Comparison of ENCODE assay signal across 20 cellular contexts in the genomic region with DNA sequence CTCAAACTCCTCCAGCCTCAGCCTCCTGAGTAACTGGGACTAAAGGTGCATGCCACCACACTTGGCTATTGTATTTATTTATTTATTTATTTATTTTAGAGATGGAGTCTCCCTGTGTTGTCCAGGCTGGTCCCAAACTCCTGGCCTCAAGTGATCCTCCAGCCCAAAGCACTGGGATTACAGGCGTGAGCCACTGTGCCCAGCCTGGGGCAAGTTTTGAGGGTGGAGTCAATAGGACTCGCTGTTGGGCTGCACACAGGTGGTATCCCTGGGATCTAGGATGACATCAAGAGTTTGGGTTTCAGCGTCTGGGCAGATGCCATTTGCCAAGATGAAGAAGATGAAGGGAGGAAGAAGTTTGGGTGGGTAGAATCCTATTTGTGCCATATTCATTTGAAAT.
DNase-seq lines count a peak whose midpoint lies in the region; ATAC-seq and TF ChIP-seq lines count a peak whose summit lies in the region.
"Had no signal": no experiment of that assay in that cellular context is flagged by ENCODE, and none has a peak within 500 bp of the region (broad histone marks: within the 10 kb centered on the region; RNA-seq: fewer than 3 reads in every experiment).

No MANE protein-coding gene starts in this region.

- no peaks in the 10 kb centered on the region for H3K79me2 ChIP-seq in H9 (ENCODE audit: insufficient read depth, low read length)

- peak; percentile 28 for DNase-seq in activated CD8-positive, alpha-beta memory T cell treated with anti-CD3 and anti-CD28 coated beads for 24 hours
- DNase-seq in activated CD8-positive, alpha-beta memory T cell treated with anti-CD3 and anti-CD28 coated beads, Interleukin-2, amount 50 U/mL, for 4 hours: no peak
- DNase-seq in H9 (peak; percentile 9), ecto neural progenitor cell (ENCODE audit: low spot score) (peak; percentile 19), mesenteric fat pad (ENCODE audit: low spot score) (peak; percentile 16), WTC11 (ENCODE audit: low spot score) (no peak), SIG-M5 treated with dmso at 0.1 percent for 504 hours (lab: John Stamatoyannopoulos, UW; ENCODE audit: unreplicated experiment) (no peak)
- DNase-seq: AML-193; Caco-2; CD4-positive, alpha-beta T cell; DMS153; DMS79; GDM1; GOT3 had no signal

- no peak overlapping the region for H2AK5ac ChIP-seq in H9 (ENCODE audit: insufficient read length, low read length)

- no peak overlapping the region for H3K9ac ChIP-seq in H9 (ENCODE audit: extremely low read depth, insufficient read length, low read length)

- no peak overlapping the region for H4K91ac ChIP-seq in H9 (ENCODE audit: insufficient read length, low read depth, low read length)

- no peaks in the 10 kb centered on the region for H3K9me3 ChIP-seq in H9 (ENCODE audit: control insufficient read depth, low read depth, low read length)
- H3K9me3 ChIP-seq: Caco-2, HAP-1 had no signal

- no peak overlapping the region for H2AFZ ChIP-seq in H9 (ENCODE audit: low read length)

- no peak overlapping the region for H2BK120ac ChIP-seq in H9 (ENCODE audit: low read depth, low read length, poor library complexity, severe bottlenecking)

- H2BK12ac ChIP-seq in H9 (ENCODE audit: insufficient read length, low read depth, low read length): no peak overlapping the region

- no peak overlapping the region for H2BK5ac ChIP-seq in H9 (ENCODE audit: insufficient read length, low read length)

- no peak overlapping the region for H3K23ac ChIP-seq in H9 (ENCODE audit: insufficient read length, low read depth, low read length)

- no peaks in the 10 kb centered on the region for H4K20me1 ChIP-seq in H9 (ENCODE audit: control insufficient read depth, insufficient read depth, insufficient read length)

- no CpG with 5 or more reads among the region's 3 CpGs for WGBS in H9 (ENCODE audit: extremely low coverage, insufficient read length, low lambda C conversion rate)

- no peaks in the 10 kb centered on the region for H3K79me1 ChIP-seq in H9 (ENCODE audit: insufficient read depth, low read depth, low read length, poor library complexity, severe bottlenecking)

- H3K4me1 Mint-ChIP-seq in H9: peaks cover 18 to 40% of the 10 kb centered on the region in 2 experiments
- peaks cover 41% of the 10 kb centered on the region for H3K4me1 Mint-ChIP-seq in WTC11

- H3K4ac ChIP-seq in H9 (ENCODE audit: low read depth, low read length): no peak overlapping the region

- H3K14ac ChIP-seq in H9 (ENCODE audit: insufficient read depth, low read length): no peak overlapping the region

- H3K4me1 ChIP-seq in H9 (ENCODE audit: insufficient read depth, low read length): peaks cover 3% of the 10 kb centered on the region; the same call in 1 of the 2 replicates
- H3K4me1 ChIP-seq: A549, Caco-2, HAP-1 had no signal

- H3K27ac ChIP-seq in H9 (ENCODE audit: insufficient read length, low read depth, low read length): no peak overlapping the region
- H3K27ac ChIP-seq: 22Rv1, A549, C4-2B had no signal

- no peaks in the 10 kb centered on the region for H3K27me3 ChIP-seq in H9 (ENCODE audit: insufficient read depth, low read length)

- H3K18ac ChIP-seq in H9 (ENCODE audit: insufficient read length, low read depth, low read length): no peak overlapping the region

- H3T11ph ChIP-seq in H9 (ENCODE audit: low read length): no peak overlapping the region

- no peaks in the 10 kb centered on the region for H3K23me2 ChIP-seq in H9 (ENCODE audit: insufficient read length, low read depth, low read length, poor library complexity, severe bottlenecking)

- H3K56ac ChIP-seq in H9 (ENCODE audit: insufficient read length, low read depth, low read length): no peak overlapping the region

- H3K4me3 Mint-ChIP-seq in H9 (no peak overlapping the region), WTC11 (no peak overlapping the region)
- H3K4me3 Mint-ChIP-seq: CD4-positive, alpha-beta T cell had no signal

- H3K27me3 Mint-ChIP-seq in H9 (ENCODE audit: low read depth) (peaks cover 3% of the 10 kb centered on the region; the same call in 1 of the 2 replicates), WTC11 (ENCODE audit: low read depth) (no peaks in the 10 kb centered on the region; the same call in 1 of the 2 replicates)

- no peak overlapping the region for H2BK15ac ChIP-seq in H9 (ENCODE audit: low read depth, low read length)

- no peak overlapping the region for H4K8ac ChIP-seq in H9 (replicated peaks; ENCODE audit: insufficient read length, low read depth, low read length)

- no peak overlapping the region for H4K5ac ChIP-seq in H9 (ENCODE audit: insufficient read length, low read depth, low read length)

- CTCF ChIA-PET in WTC11 (lab: Charles Lee): interaction anchor here (0.6 to 4.3 kb wide), 5 partner anchors 9 to 210 kb away, joined by 3 to 25 read pairs (median 5); no protein-coding TSS in a partner anchor

- no peak overlapping the region for H2BK20ac ChIP-seq in H9 (ENCODE audit: low read depth, low read length, poor library complexity, severe bottlenecking)

- POLR2A ChIA-PET in WTC11 (lab: Charles Lee): no interaction called here

- no peak for ATAC-seq in WTC11
- no peak for ATAC-seq in GM18511 (IDR thresholded peaks at IDR 0.05; ENCODE audit: unreplicated experiment)
- ATAC-seq: A549, HepG2 had no signal

- H3K27ac Mint-ChIP-seq in H9 (no peak overlapping the region), WTC11 (no peak overlapping the region; the same call in 1 of the 2 replicates)
- H3K27ac Mint-ChIP-seq: CD4-positive, alpha-beta T cell had no signal

- peaks cover 2 to 8% of the 10 kb centered on the region in 2 experiments; a peak in 4 of 5 replicates for H3K9me3 Mint-ChIP-seq in H9
- peaks cover 13% of the 10 kb centered on the region for H3K9me3 Mint-ChIP-seq in WTC11
- H3K9me3 Mint-ChIP-seq: CD4-positive, alpha-beta T cell had no signal

- H3K36me3 Mint-ChIP-seq in H9 (ENCODE audit: insufficient read depth in 1 of 3, low read depth in 3 of 3) (peaks cover 0 to 3% (median 3%) of the 10 kb centered on the region in 3 experiments; a peak in 2 of 7 replicates), WTC11 (0 out of 2 replicates have a peak, but pooled peaks cover 3% of the 10 kb centered on the region)

- no peak overlapping the region for H3K4me2 ChIP-seq in H9 (ENCODE audit: insufficient read depth, insufficient read length, low read length)
- H3K4me2 ChIP-seq: A549 had no signal

- no peak for TF ChIP-seq CTCF in H9 (conservative IDR thresholded peaks at IDR 0.05)
- TF ChIP-seq CTCF in WTC11 (IDR thresholded peaks at IDR 0.05): no peak

TF ChIP-seq in WTC11, 78 proteins besides CTCF, POLR2A, EP300 and RAD21 (continues in another document):
- TF ChIP-seq ZBTB21 (CRISPR knock-in tag; IDR thresholded peaks at IDR 0.05; ENCODE audit: borderline replicate concordance) (no peak), ZNF671 (CRISPR knock-in tag; IDR thresholded peaks at IDR 0.05) (no peak), GTF2I (CRISPR knock-in tag; conservative IDR thresholded peaks at IDR 0.05) (no peak), NR2C2 (CRISPR knock-in tag; IDR thresholded peaks at IDR 0.05) (no peak), FOXK1 (CRISPR knock-in tag; IDR thresholded peaks at IDR 0.05) (no peak)
- TF ChIP-seq, protein P1, sequence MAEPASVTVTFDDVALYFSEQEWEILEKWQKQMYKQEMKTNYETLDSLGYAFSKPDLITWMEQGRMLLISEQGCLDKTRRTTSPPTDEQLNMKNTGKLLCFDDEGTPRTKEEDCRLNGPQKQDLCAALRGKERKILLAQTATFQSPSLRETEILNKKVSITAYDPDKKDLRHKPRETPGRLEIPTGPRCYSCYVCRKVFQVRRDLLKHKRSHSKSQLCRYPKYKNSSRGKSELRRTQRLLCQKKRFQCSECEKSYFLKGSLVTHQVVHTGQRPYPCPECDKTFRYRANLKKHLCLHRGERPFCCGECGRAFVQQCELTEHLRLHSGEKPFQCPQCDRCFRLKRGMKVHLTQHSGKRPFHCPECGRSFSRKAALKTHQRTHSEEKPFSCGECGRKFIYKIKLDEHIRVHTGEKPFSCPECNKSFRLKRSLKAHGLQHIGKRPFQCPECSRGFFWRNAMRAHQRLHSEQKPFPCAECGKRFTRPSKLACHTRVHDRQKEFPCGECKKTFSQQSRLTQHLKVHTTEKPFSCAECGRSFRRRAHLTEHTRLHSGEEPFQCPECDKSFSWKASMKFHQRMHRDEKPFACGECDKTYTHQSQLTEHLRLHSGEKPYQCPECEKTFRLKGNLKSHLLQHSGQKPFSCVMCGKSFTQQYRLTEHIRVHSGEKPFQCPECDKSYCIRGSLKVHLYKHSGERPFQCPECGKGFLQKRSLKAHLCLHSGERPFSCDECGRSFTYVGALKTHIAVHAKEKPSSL (CRISPR knock-in tag; conservative IDR thresholded peaks at IDR 0.05): no peak
- TF ChIP-seq, protein P2, sequence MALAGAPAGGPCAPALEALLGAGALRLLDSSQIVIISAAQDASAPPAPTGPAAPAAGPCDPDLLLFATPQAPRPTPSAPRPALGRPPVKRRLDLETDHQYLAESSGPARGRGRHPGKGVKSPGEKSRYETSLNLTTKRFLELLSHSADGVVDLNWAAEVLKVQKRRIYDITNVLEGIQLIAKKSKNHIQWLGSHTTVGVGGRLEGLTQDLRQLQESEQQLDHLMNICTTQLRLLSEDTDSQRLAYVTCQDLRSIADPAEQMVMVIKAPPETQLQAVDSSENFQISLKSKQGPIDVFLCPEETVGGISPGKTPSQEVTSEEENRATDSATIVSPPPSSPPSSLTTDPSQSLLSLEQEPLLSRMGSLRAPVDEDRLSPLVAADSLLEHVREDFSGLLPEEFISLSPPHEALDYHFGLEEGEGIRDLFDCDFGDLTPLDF (CRISPR knock-in tag; IDR thresholded peaks at IDR 0.05): no peak
- TF ChIP-seq, protein P3, sequence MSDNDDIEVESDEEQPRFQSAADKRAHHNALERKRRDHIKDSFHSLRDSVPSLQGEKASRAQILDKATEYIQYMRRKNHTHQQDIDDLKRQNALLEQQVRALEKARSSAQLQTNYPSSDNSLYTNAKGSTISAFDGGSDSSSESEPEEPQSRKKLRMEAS (CRISPR knock-in tag; IDR thresholded peaks at IDR 0.05): no peak
- TF ChIP-seq, protein P4, sequence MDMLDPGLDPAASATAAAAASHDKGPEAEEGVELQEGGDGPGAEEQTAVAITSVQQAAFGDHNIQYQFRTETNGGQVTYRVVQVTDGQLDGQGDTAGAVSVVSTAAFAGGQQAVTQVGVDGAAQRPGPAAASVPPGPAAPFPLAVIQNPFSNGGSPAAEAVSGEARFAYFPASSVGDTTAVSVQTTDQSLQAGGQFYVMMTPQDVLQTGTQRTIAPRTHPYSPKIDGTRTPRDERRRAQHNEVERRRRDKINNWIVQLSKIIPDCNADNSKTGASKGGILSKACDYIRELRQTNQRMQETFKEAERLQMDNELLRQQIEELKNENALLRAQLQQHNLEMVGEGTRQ (CRISPR knock-in tag; IDR thresholded peaks at IDR 0.05): no peak

Comparison
In these comparisons a context has a peak if more than half of its experiments do, and no peak if none do; other contexts are left out.
1. DNase-seq: peak in activated CD8-positive, alpha-beta memory T cell treated with anti-CD3 and anti-CD28 coated beads for 24 hours (single experiment), H9 (single experiment), ecto neural progenitor cell (single experiment) and mesenteric fat pad (single experiment); none in activated CD8-positive, alpha-beta memory T cell treated with anti-CD3 and anti-CD28 coated beads, Interleukin-2, amount 50 U/mL, for 4 hours (single experiment), WTC11 (single experiment) and SIG-M5 treated with dmso at 0.1 percent for 504 hours (single experiment).